1 cellular context compared by ENCODE assay signal in the genomic region with DNA sequence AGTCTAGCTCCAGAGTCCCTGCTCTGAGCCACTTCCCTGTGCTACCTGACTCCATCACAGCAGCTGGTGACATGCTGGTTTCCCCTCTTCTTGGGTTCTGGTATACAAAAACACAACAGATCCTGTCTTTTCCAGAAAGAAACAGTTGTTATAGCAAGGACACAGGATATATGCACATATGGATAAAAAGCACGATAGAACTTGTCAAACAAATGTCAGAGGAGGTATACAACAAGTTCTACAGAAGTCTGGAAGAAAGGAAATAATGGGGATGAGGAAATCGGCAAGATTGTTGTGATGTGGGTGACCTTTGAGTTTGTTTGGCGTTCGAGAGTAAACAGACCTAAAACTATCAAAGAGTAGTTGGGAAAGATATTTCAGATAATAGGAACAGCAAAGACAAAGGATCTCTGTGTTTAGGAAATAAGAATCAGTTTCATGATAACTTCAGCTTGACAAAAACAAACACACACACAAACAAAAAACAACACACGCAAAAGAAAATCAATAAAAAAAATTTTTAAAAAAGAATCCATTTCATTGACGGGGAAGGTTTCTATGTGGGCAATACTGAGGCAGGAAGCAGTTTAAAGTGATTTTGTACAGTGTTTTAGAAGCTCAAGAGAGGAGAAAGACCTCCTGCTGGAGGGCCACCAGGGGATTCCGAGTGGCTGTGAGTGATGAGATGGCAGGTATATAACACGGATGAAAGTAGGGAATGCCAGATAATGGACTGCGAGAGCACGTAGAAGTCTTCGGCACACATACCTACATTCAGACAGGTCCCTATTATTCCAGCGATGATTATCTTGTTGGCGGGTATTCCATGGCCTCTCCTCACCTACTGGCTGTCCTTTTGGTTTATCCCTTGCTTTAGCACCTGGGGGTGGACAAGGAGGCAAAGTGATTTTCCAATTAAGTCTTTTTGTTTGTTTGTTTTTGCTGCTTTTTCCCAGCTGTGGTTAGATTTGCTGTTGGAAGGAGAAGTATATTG.
TF ChIP-seq lines count a peak whose summit lies in the region.

No MANE protein-coding gene starts in this region.

TF ChIP-seq in HepG2, 621 proteins besides CTCF, POLR2A, EP300 and RAD21 (continued from another document and continues in another):
- peak; percentile 99 for TF ChIP-seq GATA4 (IDR thresholded peaks at IDR 0.05; ENCODE audit: borderline replicate concordance, low read depth)
- TF ChIP-seq ZNF605 (CRISPR knock-in tag; IDR thresholded peaks at IDR 0.05) = peak; percentile 33; the same call in 1 of the 2 replicates
- peak; percentile 21; the same call in 1 of the 2 replicates for TF ChIP-seq ZFP36L1 (CRISPR knock-in tag; IDR thresholded peaks at IDR 0.05)
- TF ChIP-seq KDM6A (CRISPR knock-in tag; IDR thresholded peaks at IDR 0.05; ENCODE audit: low read depth) = peak; percentile 80
- peak; percentile 94 for TF ChIP-seq MED8 (CRISPR knock-in tag; IDR thresholded peaks at IDR 0.05; ENCODE audit: insufficient replicate concordance)
- peak; percentile 98 for TF ChIP-seq TBX3 (IDR thresholded peaks at IDR 0.05; ENCODE audit: borderline replicate concordance)
- TF ChIP-seq MED1 (CRISPR knock-in tag; IDR thresholded peaks at IDR 0.05) = peak; percentile 98
- no peak for TF ChIP-seq TEAD2 (CRISPR knock-in tag; IDR thresholded peaks at IDR 0.05)
- TF ChIP-seq AGO1 (IDR thresholded peaks at IDR 0.05; ENCODE audit: low read depth, low read length, poor library complexity, severe bottlenecking) = no peak
- TF ChIP-seq, protein P1, sequence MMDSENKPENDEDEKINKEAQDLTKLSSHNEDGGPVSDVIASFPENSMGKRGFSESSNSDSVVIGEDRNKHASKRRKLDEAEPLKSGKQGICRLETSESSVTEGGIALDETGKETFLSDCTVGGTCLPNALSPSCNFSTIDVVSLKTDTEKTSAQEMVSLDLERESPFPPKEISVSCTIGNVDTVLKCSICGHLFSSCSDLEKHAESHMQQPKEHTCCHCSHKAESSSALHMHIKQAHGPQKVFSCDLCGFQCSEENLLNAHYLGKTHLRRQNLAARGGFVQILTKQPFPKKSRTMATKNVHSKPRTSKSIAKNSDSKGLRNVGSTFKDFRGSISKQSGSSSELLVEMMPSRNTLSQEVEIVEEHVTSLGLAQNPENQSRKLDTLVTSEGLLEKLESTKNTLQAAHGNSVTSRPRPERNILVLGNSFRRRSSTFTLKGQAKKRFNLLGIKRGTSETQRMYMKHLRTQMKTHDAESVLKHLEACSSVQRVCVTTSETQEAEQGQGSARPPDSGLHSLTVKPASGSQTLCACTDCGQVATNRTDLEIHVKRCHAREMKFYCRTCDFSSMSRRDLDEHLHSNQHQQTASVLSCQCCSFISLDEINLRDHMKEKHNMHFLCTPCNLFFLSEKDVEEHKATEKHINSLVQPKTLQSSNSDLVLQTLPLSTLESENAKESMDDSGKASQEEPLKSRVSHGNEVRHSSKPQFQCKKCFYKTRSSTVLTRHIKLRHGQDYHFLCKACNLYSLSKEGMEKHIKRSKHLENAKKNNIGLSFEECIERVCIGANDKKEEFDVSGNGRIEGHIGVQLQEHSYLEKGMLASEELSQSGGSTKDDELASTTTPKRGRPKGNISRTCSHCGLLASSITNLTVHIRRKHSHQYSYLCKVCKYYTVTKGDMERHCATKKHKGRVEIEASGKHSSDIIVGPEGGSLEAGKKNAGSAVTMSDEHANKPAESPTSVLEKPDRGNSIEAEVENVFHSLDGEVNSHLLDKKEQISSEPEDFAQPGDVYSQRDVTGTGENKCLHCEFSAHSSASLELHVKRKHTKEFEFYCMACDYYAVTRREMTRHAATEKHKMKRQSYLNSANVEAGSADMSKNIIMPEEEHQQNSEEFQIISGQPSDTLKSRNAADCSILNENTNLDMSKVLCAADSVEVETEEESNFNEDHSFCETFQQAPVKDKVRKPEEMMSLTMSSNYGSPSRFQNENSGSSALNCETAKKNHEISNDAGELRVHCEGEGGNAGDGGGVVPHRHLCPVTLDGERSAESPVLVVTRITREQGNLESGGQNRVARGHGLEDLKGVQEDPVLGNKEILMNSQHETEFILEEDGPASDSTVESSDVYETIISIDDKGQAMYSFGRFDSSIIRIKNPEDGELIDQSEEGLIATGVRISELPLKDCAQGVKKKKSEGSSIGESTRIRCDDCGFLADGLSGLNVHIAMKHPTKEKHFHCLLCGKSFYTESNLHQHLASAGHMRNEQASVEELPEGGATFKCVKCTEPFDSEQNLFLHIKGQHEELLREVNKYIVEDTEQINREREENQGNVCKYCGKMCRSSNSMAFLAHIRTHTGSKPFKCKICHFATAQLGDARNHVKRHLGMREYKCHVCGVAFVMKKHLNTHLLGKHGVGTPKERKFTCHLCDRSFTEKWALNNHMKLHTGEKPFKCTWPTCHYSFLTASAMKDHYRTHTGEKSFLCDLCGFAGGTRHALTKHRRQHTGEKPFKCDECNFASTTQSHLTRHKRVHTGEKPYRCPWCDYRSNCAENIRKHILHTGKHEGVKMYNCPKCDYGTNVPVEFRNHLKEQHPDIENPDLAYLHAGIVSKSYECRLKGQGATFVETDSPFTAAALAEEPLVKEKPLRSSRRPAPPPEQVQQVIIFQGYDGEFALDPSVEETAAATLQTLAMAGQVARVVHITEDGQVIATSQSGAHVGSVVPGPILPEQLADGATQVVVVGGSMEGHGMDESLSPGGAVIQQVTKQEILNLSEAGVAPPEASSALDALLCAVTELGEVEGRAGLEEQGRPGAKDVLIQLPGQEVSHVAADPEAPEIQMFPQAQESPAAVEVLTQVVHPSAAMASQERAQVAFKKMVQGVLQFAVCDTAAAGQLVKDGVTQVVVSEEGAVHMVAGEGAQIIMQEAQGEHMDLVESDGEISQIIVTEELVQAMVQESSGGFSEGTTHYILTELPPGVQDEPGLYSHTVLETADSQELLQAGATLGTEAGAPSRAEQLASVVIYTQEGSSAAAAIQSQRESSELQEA (CRISPR knock-in tag; IDR thresholded peaks at IDR 0.05; ENCODE audit: not compliant biosample characterization) = no peak
- TF ChIP-seq ZNF737 (CRISPR knock-in tag; IDR thresholded peaks at IDR 0.05; ENCODE audit: borderline replicate concordance) = no peak
- TF ChIP-seq, protein P2, sequence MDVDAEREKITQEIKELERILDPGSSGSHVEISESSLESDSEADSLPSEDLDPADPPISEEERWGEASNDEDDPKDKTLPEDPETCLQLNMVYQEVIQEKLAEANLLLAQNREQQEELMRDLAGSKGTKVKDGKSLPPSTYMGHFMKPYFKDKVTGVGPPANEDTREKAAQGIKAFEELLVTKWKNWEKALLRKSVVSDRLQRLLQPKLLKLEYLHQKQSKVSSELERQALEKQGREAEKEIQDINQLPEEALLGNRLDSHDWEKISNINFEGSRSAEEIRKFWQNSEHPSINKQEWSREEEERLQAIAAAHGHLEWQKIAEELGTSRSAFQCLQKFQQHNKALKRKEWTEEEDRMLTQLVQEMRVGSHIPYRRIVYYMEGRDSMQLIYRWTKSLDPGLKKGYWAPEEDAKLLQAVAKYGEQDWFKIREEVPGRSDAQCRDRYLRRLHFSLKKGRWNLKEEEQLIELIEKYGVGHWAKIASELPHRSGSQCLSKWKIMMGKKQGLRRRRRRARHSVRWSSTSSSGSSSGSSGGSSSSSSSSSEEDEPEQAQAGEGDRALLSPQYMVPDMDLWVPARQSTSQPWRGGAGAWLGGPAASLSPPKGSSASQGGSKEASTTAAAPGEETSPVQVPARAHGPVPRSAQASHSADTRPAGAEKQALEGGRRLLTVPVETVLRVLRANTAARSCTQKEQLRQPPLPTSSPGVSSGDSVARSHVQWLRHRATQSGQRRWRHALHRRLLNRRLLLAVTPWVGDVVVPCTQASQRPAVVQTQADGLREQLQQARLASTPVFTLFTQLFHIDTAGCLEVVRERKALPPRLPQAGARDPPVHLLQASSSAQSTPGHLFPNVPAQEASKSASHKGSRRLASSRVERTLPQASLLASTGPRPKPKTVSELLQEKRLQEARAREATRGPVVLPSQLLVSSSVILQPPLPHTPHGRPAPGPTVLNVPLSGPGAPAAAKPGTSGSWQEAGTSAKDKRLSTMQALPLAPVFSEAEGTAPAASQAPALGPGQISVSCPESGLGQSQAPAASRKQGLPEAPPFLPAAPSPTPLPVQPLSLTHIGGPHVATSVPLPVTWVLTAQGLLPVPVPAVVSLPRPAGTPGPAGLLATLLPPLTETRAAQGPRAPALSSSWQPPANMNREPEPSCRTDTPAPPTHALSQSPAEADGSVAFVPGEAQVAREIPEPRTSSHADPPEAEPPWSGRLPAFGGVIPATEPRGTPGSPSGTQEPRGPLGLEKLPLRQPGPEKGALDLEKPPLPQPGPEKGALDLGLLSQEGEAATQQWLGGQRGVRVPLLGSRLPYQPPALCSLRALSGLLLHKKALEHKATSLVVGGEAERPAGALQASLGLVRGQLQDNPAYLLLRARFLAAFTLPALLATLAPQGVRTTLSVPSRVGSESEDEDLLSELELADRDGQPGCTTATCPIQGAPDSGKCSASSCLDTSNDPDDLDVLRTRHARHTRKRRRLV (CRISPR knock-in tag; IDR thresholded peaks at IDR 0.05) = no peak
- TF ChIP-seq ZNF121 (CRISPR knock-in tag; IDR thresholded peaks at IDR 0.05) = no peak
- no peak for TF ChIP-seq SIN3B (IDR thresholded peaks at IDR 0.05; ENCODE audit: low read length)
- TF ChIP-seq, protein P3, sequence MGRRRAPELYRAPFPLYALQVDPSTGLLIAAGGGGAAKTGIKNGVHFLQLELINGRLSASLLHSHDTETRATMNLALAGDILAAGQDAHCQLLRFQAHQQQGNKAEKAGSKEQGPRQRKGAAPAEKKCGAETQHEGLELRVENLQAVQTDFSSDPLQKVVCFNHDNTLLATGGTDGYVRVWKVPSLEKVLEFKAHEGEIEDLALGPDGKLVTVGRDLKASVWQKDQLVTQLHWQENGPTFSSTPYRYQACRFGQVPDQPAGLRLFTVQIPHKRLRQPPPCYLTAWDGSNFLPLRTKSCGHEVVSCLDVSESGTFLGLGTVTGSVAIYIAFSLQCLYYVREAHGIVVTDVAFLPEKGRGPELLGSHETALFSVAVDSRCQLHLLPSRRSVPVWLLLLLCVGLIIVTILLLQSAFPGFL (CRISPR knock-in tag; IDR thresholded peaks at IDR 0.05) = no peak
- TF ChIP-seq SKI (IDR thresholded peaks at IDR 0.05; ENCODE audit: partially characterized antibody) = peak; percentile 63
- TF ChIP-seq, protein P4, sequence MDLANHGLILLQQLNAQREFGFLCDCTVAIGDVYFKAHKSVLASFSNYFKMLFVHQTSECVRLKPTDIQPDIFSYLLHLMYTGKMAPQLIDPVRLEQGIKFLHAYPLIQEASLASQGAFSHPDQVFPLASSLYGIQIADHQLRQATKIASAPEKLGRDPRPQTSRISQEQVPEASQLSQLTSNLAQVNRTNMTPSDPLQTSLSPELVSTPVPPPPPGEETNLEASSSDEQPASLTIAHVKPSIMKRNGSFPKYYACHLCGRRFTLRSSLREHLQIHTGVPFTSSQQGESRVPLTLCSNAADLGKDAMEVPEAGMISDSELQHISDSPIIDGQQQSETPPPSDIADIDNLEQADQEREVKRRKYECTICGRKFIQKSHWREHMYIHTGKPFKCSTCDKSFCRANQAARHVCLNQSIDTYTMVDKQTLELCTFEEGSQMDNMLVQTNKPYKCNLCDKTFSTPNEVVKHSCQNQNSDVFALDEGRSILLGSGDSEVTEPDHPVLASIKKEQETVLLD (CRISPR knock-in tag; IDR thresholded peaks at IDR 0.05; ENCODE audit: low read depth) = 0 out of 2 replicates have a peak, but pooled peaks have one; percentile 24
- TF ChIP-seq, protein P5, sequence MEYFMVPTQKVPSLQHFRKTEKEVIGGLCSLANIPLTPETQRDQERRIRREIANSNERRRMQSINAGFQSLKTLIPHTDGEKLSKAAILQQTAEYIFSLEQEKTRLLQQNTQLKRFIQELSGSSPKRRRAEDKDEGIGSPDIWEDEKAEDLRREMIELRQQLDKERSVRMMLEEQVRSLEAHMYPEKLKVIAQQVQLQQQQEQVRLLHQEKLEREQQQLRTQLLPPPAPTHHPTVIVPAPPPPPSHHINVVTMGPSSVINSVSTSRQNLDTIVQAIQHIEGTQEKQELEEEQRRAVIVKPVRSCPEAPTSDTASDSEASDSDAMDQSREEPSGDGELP (IDR thresholded peaks at IDR 0.05; ENCODE audit: borderline replicate concordance, low read depth) = peak; percentile 71; the same call in 1 of the 2 replicates
- TF ChIP-seq ZNF337 (CRISPR knock-in tag; IDR thresholded peaks at IDR 0.05; ENCODE audit: borderline replicate concordance, low read depth) = peak; percentile 62; the same call in 1 of the 2 replicates
- TF ChIP-seq, protein P6, sequence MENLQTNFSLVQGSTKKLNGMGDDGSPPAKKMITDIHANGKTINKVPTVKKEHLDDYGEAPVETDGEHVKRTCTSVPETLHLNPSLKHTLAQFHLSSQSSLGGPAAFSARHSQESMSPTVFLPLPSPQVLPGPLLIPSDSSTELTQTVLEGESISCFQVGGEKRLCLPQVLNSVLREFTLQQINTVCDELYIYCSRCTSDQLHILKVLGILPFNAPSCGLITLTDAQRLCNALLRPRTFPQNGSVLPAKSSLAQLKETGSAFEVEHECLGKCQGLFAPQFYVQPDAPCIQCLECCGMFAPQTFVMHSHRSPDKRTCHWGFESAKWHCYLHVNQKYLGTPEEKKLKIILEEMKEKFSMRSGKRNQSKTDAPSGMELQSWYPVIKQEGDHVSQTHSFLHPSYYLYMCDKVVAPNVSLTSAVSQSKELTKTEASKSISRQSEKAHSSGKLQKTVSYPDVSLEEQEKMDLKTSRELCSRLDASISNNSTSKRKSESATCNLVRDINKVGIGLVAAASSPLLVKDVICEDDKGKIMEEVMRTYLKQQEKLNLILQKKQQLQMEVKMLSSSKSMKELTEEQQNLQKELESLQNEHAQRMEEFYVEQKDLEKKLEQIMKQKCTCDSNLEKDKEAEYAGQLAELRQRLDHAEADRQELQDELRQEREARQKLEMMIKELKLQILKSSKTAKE (CRISPR knock-in tag; IDR thresholded peaks at IDR 0.05; ENCODE audit: borderline replicate concordance) = no peak; the same call in 1 of the 2 replicates
- TF ChIP-seq ZNF382 (CRISPR knock-in tag; IDR thresholded peaks at IDR 0.05; ENCODE audit: borderline replicate concordance) = no peak
- no peak for TF ChIP-seq ZSCAN31 (CRISPR knock-in tag; IDR thresholded peaks at IDR 0.05; ENCODE audit: low read depth)
- TF ChIP-seq, protein P7, sequence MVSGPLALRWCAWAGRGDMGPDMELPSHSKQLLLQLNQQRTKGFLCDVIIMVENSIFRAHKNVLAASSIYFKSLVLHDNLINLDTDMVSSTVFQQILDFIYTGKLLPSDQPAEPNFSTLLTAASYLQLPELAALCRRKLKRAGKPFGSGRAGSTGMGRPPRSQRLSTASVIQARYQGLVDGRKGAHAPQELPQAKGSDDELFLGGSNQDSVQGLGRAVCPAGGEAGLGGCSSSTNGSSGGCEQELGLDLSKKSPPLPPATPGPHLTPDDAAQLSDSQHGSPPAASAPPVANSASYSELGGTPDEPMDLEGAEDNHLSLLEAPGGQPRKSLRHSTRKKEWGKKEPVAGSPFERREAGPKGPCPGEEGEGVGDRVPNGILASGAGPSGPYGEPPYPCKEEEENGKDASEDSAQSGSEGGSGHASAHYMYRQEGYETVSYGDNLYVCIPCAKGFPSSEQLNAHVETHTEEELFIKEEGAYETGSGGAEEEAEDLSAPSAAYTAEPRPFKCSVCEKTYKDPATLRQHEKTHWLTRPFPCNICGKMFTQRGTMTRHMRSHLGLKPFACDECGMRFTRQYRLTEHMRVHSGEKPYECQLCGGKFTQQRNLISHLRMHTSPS (CRISPR knock-in tag; IDR thresholded peaks at IDR 0.05; ENCODE audit: low read depth) = no peak
- peak; percentile 66; the same call in 1 of the 2 replicates for TF ChIP-seq SP5 (CRISPR knock-in tag; IDR thresholded peaks at IDR 0.05; ENCODE audit: borderline replicate concordance, low read depth)
- TF ChIP-seq, protein P8, sequence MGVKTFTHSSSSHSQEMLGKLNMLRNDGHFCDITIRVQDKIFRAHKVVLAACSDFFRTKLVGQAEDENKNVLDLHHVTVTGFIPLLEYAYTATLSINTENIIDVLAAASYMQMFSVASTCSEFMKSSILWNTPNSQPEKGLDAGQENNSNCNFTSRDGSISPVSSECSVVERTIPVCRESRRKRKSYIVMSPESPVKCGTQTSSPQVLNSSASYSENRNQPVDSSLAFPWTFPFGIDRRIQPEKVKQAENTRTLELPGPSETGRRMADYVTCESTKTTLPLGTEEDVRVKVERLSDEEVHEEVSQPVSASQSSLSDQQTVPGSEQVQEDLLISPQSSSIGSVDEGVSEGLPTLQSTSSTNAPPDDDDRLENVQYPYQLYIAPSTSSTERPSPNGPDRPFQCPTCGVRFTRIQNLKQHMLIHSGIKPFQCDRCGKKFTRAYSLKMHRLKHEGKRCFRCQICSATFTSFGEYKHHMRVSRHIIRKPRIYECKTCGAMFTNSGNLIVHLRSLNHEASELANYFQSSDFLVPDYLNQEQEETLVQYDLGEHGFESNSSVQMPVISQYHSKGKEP (CRISPR knock-in tag; IDR thresholded peaks at IDR 0.05) = no peak
